Comparison of ENCODE assay signal across 8 cellular contexts in genomic region chr7:156640257-156640948, GRCh38. TPM values are rescaled to one million over a fixed set of nuclear protein-coding genes. Genes with fewer than 3 reads are reported as not detected.
DNase-seq lines count a peak whose midpoint lies in the region; ATAC-seq and TF ChIP-seq lines count a peak whose summit lies in the region.

TSS of gene RNF32 (plus strand) at chr7:156640774. CDS start at chr7:156643878, 3,104 bp downstream.

- intact Hi-C loops in lower lobe of right lung (cut with DNase I), result no loop called here

- H3K4me3 ChIP-seq in AG09309 (ENCODE audit: control insufficient read depth, low read depth, low read length) (peak within 1 kb of the TSS; percentile 81), lower lobe of right lung (peak within 1 kb of the TSS; percentile 85)

- H3K27ac ChIP-seq in lower lobe of right lung, result peak within 1 kb of the TSS; percentile 88

- DNase-seq in AG09309 (ENCODE audit: low read depth) (peak; percentile 18), NCI-H510A treated with DMSO at 0.1 percent for 48 hours (lab: John Stamatoyannopoulos, UW) (peak; percentile 73), dermis blood vessel endothelial cell (peak; percentile 94), lower lobe of right lung (peak; percentile 97)
- DNase-seq in activated CD4-positive, alpha-beta T cell treated with anti-CD3 and anti-CD28 coated beads, Interleukin-2, amount 50 U/mL, for 24 hours (ENCODE audit: low read depth in 1 of 2, low spot score in 1 of 2), result peak; percentile 97 to 98
- peak; percentile 96 to 100 for DNase-seq in stimulated activated CD4-positive, alpha-beta T cell treated with anti-CD3 and anti-CD28 coated beads, Interleukin-4, amount 100 ng/mL, for 48 hours (ENCODE audit: low read depth in 2 of 2)

- ATAC-seq in GM19023 (IDR thresholded peaks at IDR 0.05; ENCODE audit: unreplicated experiment) (peak; percentile 83), HG03280 (IDR thresholded peaks at IDR 0.05; ENCODE audit: unreplicated experiment) (peak; percentile 81), lower lobe of right lung (peak; percentile 98 to 99)

- peaks cover 12% of the 10 kb centered on the region for H3K4me1 ChIP-seq in lower lobe of right lung

- H3K9me3 ChIP-seq in lower lobe of right lung, result no peaks in the 10 kb centered on the region

- no peaks in the 10 kb centered on the region for H3K36me3 ChIP-seq in lower lobe of right lung

- no peaks in the 10 kb centered on the region for H3K27me3 ChIP-seq in lower lobe of right lung (ENCODE audit: low read depth)

- no peak for TF ChIP-seq CTCF in AG09309 (IDR thresholded peaks at IDR 0.05; ENCODE audit: control insufficient read depth, insufficient read depth, low read depth, low read length, missing control alignments)
- TF ChIP-seq CTCF in lower lobe of right lung (IDR thresholded peaks at IDR 0.05), result no peak

RNA-seq across cellular contexts. Expression of gene RNF32, which starts in this region (rescaled TPM):
- 0.23 and 1.4 TPM in 2 replicates for total RNA-seq in dermis blood vessel endothelial cell
- total RNA-seq in lower lobe of right lung, result 3.0 TPM

Comparison
In these comparisons a context has a peak if more than half of its experiments do, and no peak if none do; other contexts are left out.
1. Peak in every context shown above with its lines: DNase-seq, ATAC-seq, H3K4me3 ChIP-seq and H3K27ac ChIP-seq.
2. DNase-seq: peak in every context shown above with its lines; median percentile 98 in stimulated activated CD4-positive, alpha-beta T cell treated with anti-CD3 and anti-CD28 coated beads, Interleukin-4, amount 100 ng/mL, for 48 hours; 98 in activated CD4-positive, alpha-beta T cell treated with anti-CD3 and anti-CD28 coated beads, Interleukin-2, amount 50 U/mL, for 24 hours; 97 in lower lobe of right lung; 94 in dermis blood vessel endothelial cell; 73 in NCI-H510A treated with DMSO at 0.1 percent for 48 hours; 18 in AG09309.